Comparison of ENCODE assay signal across 18 cellular contexts in genomic region chr18:35662293-35663062, GRCh38.
DNase-seq lines count a peak whose midpoint lies in the region; ATAC-seq lines count a peak whose summit lies in the region.
"Had no signal": no experiment of that assay in that cellular context is flagged by ENCODE, and none has a peak within 500 bp of the region (broad histone marks: within the 10 kb centered on the region; RNA-seq: fewer than 3 reads in every experiment).

No MANE protein-coding gene starts in this region.

- DNase-seq in naive B cell (peak; percentile 5), NCI-H2029 treated with DMSO at 0.1 percent for 48 hours (lab: John Stamatoyannopoulos, UW) (no peak), globus pallidus (ENCODE audit: low spot score) (no peak), SW 1271 (lab: John Stamatoyannopoulos, UW) (no peak), DMS53 (lab: John Stamatoyannopoulos, UW) (no peak)
- DNase-seq: activated CD4-positive, alpha-beta T cell treated with anti-CD3 and anti-CD28 coated beads, Interleukin-2, amount 50 U/mL, for 1 hour; immature natural killer cell; NCI-H1048; right cardiac atrium; SIG-M5; stimulated activated CD8-positive, alpha-beta memory T cell treated with anti-CD3 and anti-CD28 coated beads, Interleukin-4, amount 100 ng/mL, for 48 hours; T1000 had no signal

- peaks cover 31 to 34% of the 10 kb centered on the region in 2 donors for H3K36me3 Mint-ChIP-seq in naive B cell

- ATAC-seq in GM18519 (IDR thresholded peaks at IDR 0.05; ENCODE audit: low FRiP score, unreplicated experiment) (peak; percentile 60), GM21717 (IDR thresholded peaks at IDR 0.05; ENCODE audit: unreplicated experiment) (peak; percentile 86), HG03354 (IDR thresholded peaks at IDR 0.05; ENCODE audit: poor library complexity, severe bottlenecking, unreplicated experiment) (peak; percentile 79), naive B cell (ENCODE audit: low read depth in 2 of 2) (peak; percentile 60 to 61)
- ATAC-seq: gastroesophageal sphincter, right cardiac atrium had no signal

- peaks cover 0 to 3% (median 0%) of the 10 kb centered on the region in 7 donors for H3K9me3 Mint-ChIP-seq in naive B cell
- H3K9me3 Mint-ChIP-seq: immature natural killer cell had no signal

- no peak overlapping the region for H3K4me3 Mint-ChIP-seq in naive B cell
- H3K4me3 Mint-ChIP-seq: CD4-positive, CD25-positive, alpha-beta regulatory T cell; immature natural killer cell; type B pancreatic cell had no signal

- H3K27me3 Mint-ChIP-seq in naive B cell: no peaks in the 10 kb centered on the region
- H3K27me3 Mint-ChIP-seq: CD4-positive, CD25-positive, alpha-beta regulatory T cell; type B pancreatic cell had no signal

- peaks cover 13 to 26% (median 20%) of the 10 kb centered on the region in 3 donors for H3K4me1 Mint-ChIP-seq in naive B cell

- H3K27ac Mint-ChIP-seq in naive B cell: peak overlapping the region in 3 of 6 donors; percentile 33 to 60 (median 34)
- H3K27ac Mint-ChIP-seq: immature natural killer cell, type B pancreatic cell had no signal
